10 cellular contexts compared by ENCODE assay signal in the genomic region with DNA sequence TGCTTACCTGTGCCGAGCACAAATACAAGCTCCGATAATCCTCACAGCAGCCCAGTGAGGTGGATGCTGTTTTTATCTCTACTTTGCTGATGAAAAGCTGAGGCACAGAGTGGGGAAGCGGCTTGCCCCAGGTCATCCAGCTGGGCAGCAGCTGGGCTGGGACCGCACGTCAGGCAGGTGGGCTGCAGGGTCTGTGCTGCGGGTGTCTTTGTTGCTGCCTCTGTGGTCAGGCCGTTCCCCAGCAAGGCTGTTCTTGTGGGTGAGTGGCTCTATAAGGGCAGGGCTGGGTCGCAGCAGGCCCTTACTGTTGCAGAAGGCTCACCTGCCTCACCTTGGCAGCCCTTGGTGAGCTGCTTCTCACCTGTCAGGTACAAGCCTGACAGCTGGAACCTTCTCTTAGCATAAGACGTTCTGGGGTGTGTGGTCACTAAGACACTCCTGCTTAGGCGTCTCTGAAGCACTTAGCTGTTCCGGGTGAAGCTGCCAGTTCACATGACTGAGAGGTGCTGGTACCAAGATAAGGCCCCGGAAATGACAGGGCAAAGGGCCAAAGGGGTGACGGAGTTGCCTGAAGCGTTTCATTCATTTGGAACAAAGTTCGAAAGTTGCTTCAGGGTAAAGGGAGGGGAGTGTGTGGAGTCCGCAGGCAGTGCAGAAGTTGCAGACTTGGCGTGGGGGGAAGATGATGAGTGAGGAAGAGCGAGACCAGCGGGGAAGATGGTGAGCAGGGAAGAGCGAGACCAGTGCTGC. TPM values are rescaled to one million over a fixed set of nuclear protein-coding genes. Genes with fewer than 3 reads are reported as not detected.
DNase-seq lines count a peak whose midpoint lies in the region; FAIRE-seq and TF ChIP-seq lines count a peak whose summit lies in the region.
"Had no signal": no experiment of that assay in that cellular context is flagged by ENCODE, and none has a peak within 500 bp of the region (broad histone marks: within the 10 kb centered on the region; RNA-seq: fewer than 3 reads in every experiment).

No MANE protein-coding gene starts in this region.

- intact Hi-C loops in spleen (cut with DNase I; ENCODE audit: low total_unique reads) = no loop called here

- H3K27me3 ChIP-seq in cardiac muscle cell (no peaks in the 10 kb centered on the region), spleen (replicated peaks in 1 of 7) (no peaks in the 10 kb centered on the region), WERI-Rb-1 (ENCODE audit: insufficient read depth, low read depth, severe bottlenecking) (no peaks in the 10 kb centered on the region)
- H3K27me3 ChIP-seq: dorsolateral prefrontal cortex had no signal

- TF ChIP-seq CTCF in cardiac muscle cell (IDR thresholded peaks at IDR 0.05; ENCODE audit: low read depth, low read length) (no peak), spleen (IDR thresholded peaks at IDR 0.05 in 8 of 11, conservative IDR thresholded peaks at IDR 0.05 in 3 of 11) (no peak), WERI-Rb-1 (IDR thresholded peaks at IDR 0.05; ENCODE audit: low read depth, low read length) (no peak)

- FAIRE-seq in HTR-8/SVneo (lab: Jason Lieb, UNC) = peak; percentile 52

- TF ChIP-seq POLR2A in spleen (IDR thresholded peaks at IDR 0.05) = no peak

- H3K4me1 ChIP-seq in cardiac muscle cell (ENCODE audit: low read depth) = peaks cover 7% of the 10 kb centered on the region
- H3K4me1 ChIP-seq in spleen = peaks cover 46 to 82% (median 69%) of the 10 kb centered on the region in 6 donors

- H3K27ac ChIP-seq in cardiac muscle cell (no peak overlapping the region), spleen (peak overlapping the region in 5 of 8 donors; percentile 65 to 93 (median 91)), WERI-Rb-1 (no peak overlapping the region)
- H3K27ac ChIP-seq: dorsolateral prefrontal cortex had no signal

- no peaks in the 10 kb centered on the region for H3K9me3 ChIP-seq in cardiac muscle cell (ENCODE audit: low read depth)
- H3K9me3 ChIP-seq in spleen = no peaks in the 10 kb centered on the region
- no peaks in the 10 kb centered on the region for H3K9me3 ChIP-seq in WERI-Rb-1 (ENCODE audit: severe bottlenecking)

- no peak for DNase-seq in HTR-8/SVneo (ENCODE audit: insufficient read length, low spot score)
- peak; percentile 53 for DNase-seq in UCSD-AML1 (lab: John Stamatoyannopoulos, UW; ENCODE audit: unreplicated experiment)
- DNase-seq in cardiac muscle cell (ENCODE audit: low read depth in 1 of 2, low spot score in 1 of 2) = peak; percentile 29 to 94
- peak; percentile 78 for DNase-seq in spleen
- no peak for DNase-seq in middle frontal gyrus (ENCODE audit: extremely low spot score, low spot score)
- no peak for DNase-seq in cerebellar cortex (ENCODE audit: low spot score)
- no peak for DNase-seq in WERI-Rb-1
- DNase-seq in NCI-H1436 (lab: John Stamatoyannopoulos, UW) = no peak
- DNase-seq: activated CD8-positive, alpha-beta memory T cell treated with anti-CD3 and anti-CD28 coated beads, Interleukin-2, amount 10 ng/mL, durations not matched to agents 7 days and 5 days; dorsolateral prefrontal cortex had no signal

- H3K36me3 ChIP-seq in cardiac muscle cell (no peaks in the 10 kb centered on the region), spleen (peaks cover 0 to 100% (median 61%) of the 10 kb centered on the region in 6 donors), WERI-Rb-1 (no peaks in the 10 kb centered on the region)

- H3K4me3 ChIP-seq in cardiac muscle cell = no peak overlapping the region
- no peak overlapping the region for H3K4me3 ChIP-seq in spleen
- H3K4me3 ChIP-seq in WERI-Rb-1 (ENCODE audit: low read depth, low read length) = no peak overlapping the region
- H3K4me3 ChIP-seq: dorsolateral prefrontal cortex had no signal

- 61 to 74% (median 65%) methylated on average over 18 to 20 of the region's 20 CpGs for WGBS in spleen, 5 donors

RNA-seq across cellular contexts. Expression of gene IRF8, which starts 17.4 kb away (rescaled TPM):
- total RNA-seq in cardiac muscle cell (6.3 and 12.8 TPM in 2 replicates), spleen (100 to 1,000 TPM; 228 to 329 (median 278) TPM)
- polyA plus RNA-seq in cardiac muscle cell (1.7 and 8.2 TPM in 2 replicates), spleen (100 to 1,000 TPM; 103 to 183 (median 115) TPM)

Comparison
In these comparisons a context has a peak if more than half of its experiments do, and no peak if none do; other contexts are left out.
1. DNase-seq: peak in UCSD-AML1 (single experiment), cardiac muscle cell (2 of 2) and spleen (single experiment); none in HTR-8/SVneo (single experiment), middle frontal gyrus (single experiment), cerebellar cortex (single experiment), WERI-Rb-1 (single experiment) and NCI-H1436 (single experiment).
2. H3K27ac ChIP-seq: peak in spleen (5 of 8); none in cardiac muscle cell (single experiment) and WERI-Rb-1 (single experiment).
3. RNA of gene IRF8, which starts 17.4 kb away (total RNA-seq): 228 to 329 TPM in spleen; 6.3 to 12.8 TPM in cardiac muscle cell; every median in the first group is over 10 times any median in the second.